1 cellular context compared by ENCODE assay signal in genomic region chrX:155957843-155958242, GRCh38.
TF ChIP-seq lines count a peak whose summit lies in the region.

No MANE protein-coding gene starts in this region.

TF ChIP-seq in GM23338, 12 proteins besides CTCF, POLR2A, EP300 and RAD21 (continued from another document):
- TF ChIP-seq ZNF462 (CRISPR knock-in tag; IDR thresholded peaks at IDR 0.05) (no peak), POLR2AphosphoS5 (IDR thresholded peaks at IDR 0.05; ENCODE audit: low read depth) (no peak), STAT1 (IDR thresholded peaks at IDR 0.05; ENCODE audit: unreplicated experiment) (no peak), NANOG (IDR thresholded peaks at IDR 0.05; ENCODE audit: borderline replicate concordance) (no peak), EZH2 (IDR thresholded peaks at IDR 0.05; ENCODE audit: low read depth, unreplicated experiment) (no peak)
